ENCODE assay signal across 8 cellular contexts in genomic region chr4:98659741-98660507, GRCh38. TPM values are rescaled to one million over a fixed set of nuclear protein-coding genes. Genes with fewer than 3 reads are reported as not detected.
A peak's percentile ranks its signal among the peaks of the same experiment; 100 is the strongest.
DNase-seq lines count a peak whose midpoint lies in the region; ATAC-seq and TF ChIP-seq lines count a peak whose summit lies in the region.

No MANE protein-coding gene starts in this region.

- H3K27ac ChIP-seq in ACC112 (ENCODE audit: low read depth, low read length) (peak overlapping the region; percentile 15; the same call in 1 of the 2 replicates), HEK293 (ENCODE audit: extremely low read depth, low read depth, low read length) (no peak overlapping the region), right lobe of liver (no peak overlapping the region)

- WGBS in right lobe of liver (ENCODE audit: insufficient coverage, low coverage, low lambda C conversion rate, missing lambda C conversion rate), result 37% methylated on average over 6 of the region's 8 CpGs

- TF ChIP-seq POLR2A in right lobe of liver (IDR thresholded peaks at IDR 0.05), result no peak

- no peak overlapping the region for H2AFZ ChIP-seq in ACC112 (ENCODE audit: low read length, unreplicated experiment)

- H3K4me3 ChIP-seq in ACC112 (ENCODE audit: low read depth, low read length) (peak overlapping the region; percentile 97), HEK293 (ENCODE audit: low read depth, low read length) (no peak overlapping the region), right lobe of liver (no peak overlapping the region), HAP-1 (no peak overlapping the region)

- H3K36me3 ChIP-seq in ACC112 (ENCODE audit: insufficient read depth, low read length) (0 out of 2 replicates have a peak, but pooled peaks cover 6% of the 10 kb centered on the region), HEK293 (ENCODE audit: control insufficient read depth in 2 of 2, insufficient read depth in 1 of 2, low read length in 2 of 2) (no peaks in the 10 kb centered on the region), right lobe of liver (no peaks in the 10 kb centered on the region), HAP-1 (replicated peaks) (no peaks in the 10 kb centered on the region)

- H3K4me1 ChIP-seq in ACC112 (ENCODE audit: control insufficient read depth, insufficient read depth, low read length, unreplicated experiment) (peaks cover 38% of the 10 kb centered on the region), HEK293 (ENCODE audit: control insufficient read depth, insufficient read depth, low read length) (no peaks in the 10 kb centered on the region), right lobe of liver (peaks cover 0 to 11% (median 0%) of the 10 kb centered on the region in 4 donors), HAP-1 (peaks cover 5% of the 10 kb centered on the region)

- CTCF ChIA-PET in HEK293 (lab: Yijun Ruan, JAX), result interaction anchor here (1.9 kb wide), 1 partner anchor 193 kb away, joined by 4 read pairs; no protein-coding TSS in a partner anchor

- peaks cover 53% of the 10 kb centered on the region for H3K79me2 ChIP-seq in ACC112 (ENCODE audit: control insufficient read depth, insufficient read depth, low read length, unreplicated experiment)

- DNase-seq in astrocyte of the hippocampus (ENCODE audit: low read depth, low spot score) (peak; percentile 46), right lobe of liver (no peak), GM13976 (ENCODE audit: low spot score) (no peak), HAP-1 (ENCODE audit: low spot score in 2 of 2) (no peak), cortex of kidney (lab: John Stamatoyannopoulos, UW) (no peak)

- H3K27me3 ChIP-seq in ACC112 (ENCODE audit: insufficient read depth, low read length), result no peaks in the 10 kb centered on the region
- H3K27me3 ChIP-seq in right lobe of liver, result peaks cover 0 to 5% of the 10 kb centered on the region in 2 donors
- peaks cover 30% of the 10 kb centered on the region for H3K27me3 ChIP-seq in HAP-1 (ENCODE audit: low read depth)

- H3K9me3 ChIP-seq in HEK293 (ENCODE audit: control insufficient read depth, insufficient read depth, low read depth, low read length) (no peaks in the 10 kb centered on the region), right lobe of liver (no peaks in the 10 kb centered on the region), HAP-1 (no peaks in the 10 kb centered on the region)

- in situ Hi-C loops in GM13976 (cut with MboI; ENCODE audit: low sequenced_read_pairs, unreplicated experiment) (no loop called here), HAP-1 (cut with MboI; ENCODE audit: low sequenced_read_pairs) (no loop called here)

- POLR2A ChIA-PET in HEK293 (lab: Yijun Ruan, JAX), result no interaction called here

- intact Hi-C loops in right lobe of liver (cut with DNase I), result no loop called here

- ATAC-seq in right lobe of liver, result peak in 3 of 4 donors; percentile 13 to 73 (median 41)
- no peak for ATAC-seq in GM18498 (IDR thresholded peaks at IDR 0.05; ENCODE audit: unreplicated experiment)

- no peak for TF ChIP-seq CTCF in HEK293 (tag by site-specific recombination; IDR thresholded peaks at IDR 0.05)
- no peak for TF ChIP-seq CTCF in right lobe of liver (IDR thresholded peaks at IDR 0.05)
- TF ChIP-seq CTCF in GM13976 (IDR thresholded peaks at IDR 0.05; ENCODE audit: borderline replicate concordance, control extremely low read depth, extremely low read depth, insufficient read depth, missing control alignments), result no peak

TF ChIP-seq in HEK293, 187 proteins besides CTCF, POLR2A, EP300 and RAD21:
- TF ChIP-seq ZNF544 (tag by site-specific recombination; IDR thresholded peaks at IDR 0.05) (no peak), ZNF555 (tag by site-specific recombination; conservative IDR thresholded peaks at IDR 0.05) (no peak), ZNF558 (tag by site-specific recombination; IDR thresholded peaks at IDR 0.05) (no peak), ZNF548 (tag by site-specific recombination; IDR thresholded peaks at IDR 0.05) (no peak), GLI2 (tag by site-specific recombination; IDR thresholded peaks at IDR 0.05; ENCODE audit: borderline replicate concordance, low read depth) (no peak), ZNF560 (tag by site-specific recombination; IDR thresholded peaks at IDR 0.05; ENCODE audit: borderline replicate concordance) (no peak), ZNF629 (tag by site-specific recombination; IDR thresholded peaks at IDR 0.05) (0 out of 2 replicates have a peak, but pooled peaks have one; percentile 24)

RNA-seq across cellular contexts. Expression of gene TSPAN5, which starts 1.5 kb away (rescaled TPM):
- 1 to 10 TPM in 1 of 6 experiments, under 1 TPM in 5; 0.12 to 1.2 (median 0.50) TPM for total RNA-seq in right lobe of liver
